ENCODE assay signal across 17 cellular contexts in genomic region chr7:100942038-100942774, GRCh38. TPM values are rescaled to one million over a fixed set of nuclear protein-coding genes. Genes with fewer than 3 reads are reported as not detected.
DNase-seq lines count a peak whose midpoint lies in the region; ATAC-seq and TF ChIP-seq lines count a peak whose summit lies in the region.
"Had no signal": no experiment of that assay in that cellular context is flagged by ENCODE, and none has a peak within 500 bp of the region (broad histone marks: within the 10 kb centered on the region; RNA-seq: fewer than 3 reads in every experiment).

No MANE protein-coding gene starts in this region.

- TF ChIP-seq CTCF in BJ (IDR thresholded peaks at IDR 0.05; ENCODE audit: insufficient read depth, low read depth, low read length) = no peak
- no peak for TF ChIP-seq CTCF in SK-N-SH (IDR thresholded peaks at IDR 0.05)
- TF ChIP-seq CTCF in GM23338 (conservative IDR thresholded peaks at IDR 0.05; ENCODE audit: low read depth in 2 of 2) = no peak

- H3K27me3 Mint-ChIP-seq in GM23338 (ENCODE audit: insufficient read depth, low read depth, poor library complexity) = peaks cover 10% of the 10 kb centered on the region
- peaks cover 2 to 28% (median 18%) of the 10 kb centered on the region in 5 donors for H3K27me3 Mint-ChIP-seq in naive thymus-derived CD4-positive, alpha-beta T cell
- peaks cover 6% of the 10 kb centered on the region for H3K27me3 Mint-ChIP-seq in T-helper 2 cell treated with Interferon-gamma antibody and Interleukin-4, amounts not matched to agents 5 μg/mL and 100 μg/mL, for 36 hours (ENCODE audit: low read depth)

- no peaks in the 10 kb centered on the region for H3K9me2 ChIP-seq in SK-N-SH
- no peaks in the 10 kb centered on the region for H3K9me2 ChIP-seq in GM23338 (ENCODE audit: insufficient read depth)

- H3K9me3 ChIP-seq in SK-N-SH = no peaks in the 10 kb centered on the region
- H3K9me3 ChIP-seq in naive thymus-derived CD4-positive, alpha-beta T cell (ENCODE audit: control insufficient read depth in 2 of 3, low read length in 3 of 3) = no peaks in the 10 kb centered on the region

- H3K27me3 ChIP-seq in BJ (ENCODE audit: control insufficient read depth, insufficient read depth, low read length) (peaks cover 3% of the 10 kb centered on the region; the same call in 1 of the 2 replicates), SK-N-SH (ENCODE audit: insufficient read depth) (peaks cover 46% of the 10 kb centered on the region), GM23338 (ENCODE audit: insufficient read depth) (no peaks in the 10 kb centered on the region)
- no peaks in the 10 kb centered on the region for H3K27me3 ChIP-seq in naive thymus-derived CD4-positive, alpha-beta T cell (ENCODE audit: control insufficient read depth in 2 of 2, insufficient read depth in 2 of 2, low read length in 2 of 2)
- H3K27me3 ChIP-seq: foreskin keratinocyte had no signal

- H3K4me3 Mint-ChIP-seq in GM23338 = no peak overlapping the region
- no peak overlapping the region for H3K4me3 Mint-ChIP-seq in naive thymus-derived CD4-positive, alpha-beta T cell
- no peak overlapping the region for H3K4me3 Mint-ChIP-seq in T-helper 2 cell treated with Interferon-gamma antibody and Interleukin-4, amounts not matched to agents 5 μg/mL and 100 μg/mL, for 36 hours

- 38% methylated on average over 9 of the region's 9 CpGs for WGBS in SK-N-SH (ENCODE audit: low lambda C conversion rate)

- TF ChIP-seq RAD21 in SK-N-SH (IDR thresholded peaks at IDR 0.05; ENCODE audit: low read length) = no peak

- no peaks in the 10 kb centered on the region for H3K36me3 ChIP-seq in BJ (ENCODE audit: control insufficient read depth, insufficient read depth, low read length)
- H3K36me3 ChIP-seq in SK-N-SH (replicated peaks in 1 of 2; ENCODE audit: control insufficient read depth in 1 of 2, insufficient read depth in 2 of 2, low read length in 1 of 2) = no peaks in the 10 kb centered on the region
- no peaks in the 10 kb centered on the region for H3K36me3 ChIP-seq in GM23338 (ENCODE audit: insufficient read depth)
- H3K36me3 ChIP-seq in naive thymus-derived CD4-positive, alpha-beta T cell (ENCODE audit: control insufficient read depth in 2 of 3, insufficient read depth in 3 of 3, low read length in 3 of 3) = no peaks in the 10 kb centered on the region

- ATAC-seq in left colon (peak; percentile 89), GM23338 (no peak), GM19395 (IDR thresholded peaks at IDR 0.05; ENCODE audit: unreplicated experiment) (no peak)
- ATAC-seq in naive thymus-derived CD4-positive, alpha-beta T cell = no peak
- ATAC-seq: foreskin keratinocyte; stimulated activated naive CD8-positive, alpha-beta T cell treated with anti-CD3 and anti-CD28 coated beads, Interleukin-15, Interleukin-2, amounts not matched to agents 100 U/mL and 50 U/mL, for 24 hours had no signal

- no peak overlapping the region for H3K27ac Mint-ChIP-seq in GM23338
- H3K27ac Mint-ChIP-seq in naive thymus-derived CD4-positive, alpha-beta T cell = no peak overlapping the region
- no peak overlapping the region for H3K27ac Mint-ChIP-seq in T-helper 2 cell treated with Interferon-gamma antibody and Interleukin-4, amounts not matched to agents 5 μg/mL and 100 μg/mL, for 36 hours

- CTCF ChIA-PET in BJ (lab: Yijun Ruan, JAX) = no interaction called here
- CTCF ChIA-PET in SK-N-SH (lab: Yijun Ruan, JAX) = interaction anchor here (0.9 to 2.9 kb wide), 5 partner anchors 48 to 373 kb away, joined by 3 to 9 read pairs (median 3); no protein-coding TSS in a partner anchor
- CTCF ChIA-PET in naive thymus-derived CD4-positive, alpha-beta T cell (lab: Charles Lee) = no interaction called here

- H3K4me3 ChIP-seq in BJ (ENCODE audit: low read depth, low read length) (no peak overlapping the region), SK-N-SH (ENCODE audit: low read depth in 2 of 2, low read length in 1 of 2) (peak overlapping the region in 1 of 2 experiments; percentile 6; a peak in 1 of 4 replicates), GM23338 (no peak overlapping the region)
- H3K4me3 ChIP-seq in naive thymus-derived CD4-positive, alpha-beta T cell (ENCODE audit: low read length) = no peak overlapping the region

- H3K79me2 ChIP-seq in SK-N-SH (ENCODE audit: insufficient read depth) = no peaks in the 10 kb centered on the region
- no peaks in the 10 kb centered on the region for H3K79me2 ChIP-seq in GM23338 (replicated peaks; ENCODE audit: insufficient read depth)

- intact Hi-C loops in left colon (cut with DNase I, micrococcal nuclease) = no loop called here
- intact Hi-C loops in naive thymus-derived CD4-positive, alpha-beta T cell (cut with micrococcal nuclease) = no loop called here

- peaks cover 20% of the 10 kb centered on the region for H3K4me1 Mint-ChIP-seq in GM23338
- H3K4me1 Mint-ChIP-seq in naive thymus-derived CD4-positive, alpha-beta T cell = no peaks in the 10 kb centered on the region
- H3K4me1 Mint-ChIP-seq in T-helper 2 cell treated with Interferon-gamma antibody and Interleukin-4, amounts not matched to agents 5 μg/mL and 100 μg/mL, for 36 hours (ENCODE audit: low read depth) = no peaks in the 10 kb centered on the region

- no peaks in the 10 kb centered on the region for H4K20me1 ChIP-seq in SK-N-SH (ENCODE audit: insufficient read depth)
- no peaks in the 10 kb centered on the region for H4K20me1 ChIP-seq in GM23338 (replicated peaks; ENCODE audit: insufficient read depth)

- peak overlapping the region; percentile 38; the same call in 1 of the 2 replicates for H2AFZ ChIP-seq in SK-N-SH (ENCODE audit: low read depth)
- no peak overlapping the region for H2AFZ ChIP-seq in GM23338

- H3K9me3 Mint-ChIP-seq in GM23338 = peaks cover 30% of the 10 kb centered on the region
- H3K9me3 Mint-ChIP-seq in naive thymus-derived CD4-positive, alpha-beta T cell = peaks cover 0 to 25% (median 9%) of the 10 kb centered on the region in 11 donors
- peaks cover 10% of the 10 kb centered on the region for H3K9me3 Mint-ChIP-seq in T-helper 2 cell treated with Interferon-gamma antibody and Interleukin-4, amounts not matched to agents 5 μg/mL and 100 μg/mL, for 36 hours

- H3K36me3 Mint-ChIP-seq in GM23338 (ENCODE audit: low read depth) = peaks cover 18% of the 10 kb centered on the region
- peaks cover 0 to 5% (median 0%) of the 10 kb centered on the region in 5 donors for H3K36me3 Mint-ChIP-seq in naive thymus-derived CD4-positive, alpha-beta T cell
- no peaks in the 10 kb centered on the region for H3K36me3 Mint-ChIP-seq in T-helper 2 cell treated with Interferon-gamma antibody and Interleukin-4, amounts not matched to agents 5 μg/mL and 100 μg/mL, for 36 hours (ENCODE audit: low read depth)

- peak; percentile 27 for DNase-seq in BJ (ENCODE audit: low read depth)
- DNase-seq in HT-29 (ENCODE audit: low spot score) = peak; percentile 91
- no peak for DNase-seq in SK-N-SH
- DNase-seq in left colon = peak in 1 of 2 donors; percentile 13
- DNase-seq in GM23338 (ENCODE audit: low spot score) = no peak
- no peak for DNase-seq in naive thymus-derived CD4-positive, alpha-beta T cell
- DNase-seq in T-helper 2 cell treated with Interferon-gamma antibody and Interleukin-4, amounts not matched to agents 5 μg/mL and 100 μg/mL, for 36 hours (ENCODE audit: low spot score) = no peak
- DNase-seq: activated CD4-positive, CD25-positive, alpha-beta regulatory T cell treated with anti-CD3 and anti-CD28 coated beads, Interleukin-2, amount 50 U/mL, for 72 hours; activated T-cell treated with anti-CD3 and anti-CD28 coated beads, Interleukin-2, amount 50 U/mL, for 1 hour; cortex of kidney; foreskin keratinocyte; NCI-H526 treated with DMSO at 0.1 percent for 48 hours; retina; stimulated activated CD4-positive, alpha-beta T cell treated with anti-CD3 and anti-CD28 coated beads, Interleukin-4, amount 100 ng/mL, for 1 hour; stimulated activated naive CD8-positive, alpha-beta T cell treated with anti-CD3 and anti-CD28 coated beads, Interleukin-15, Interleukin-2, amounts not matched to agents 100 U/mL and 50 U/mL, for 24 hours had no signal

- H3K27ac ChIP-seq in SK-N-SH (ENCODE audit: low read depth in 2 of 2, low read length in 1 of 2) = no peak overlapping the region
- H3K27ac ChIP-seq in GM23338 (ENCODE audit: low read depth) = no peak overlapping the region
- no peak overlapping the region for H3K27ac ChIP-seq in naive thymus-derived CD4-positive, alpha-beta T cell (ENCODE audit: low read depth, low read length)
- H3K27ac ChIP-seq: foreskin keratinocyte had no signal

- no peak for TF ChIP-seq EP300 in SK-N-SH (IDR thresholded peaks at IDR 0.05; ENCODE audit: borderline replicate concordance in 1 of 2, low read depth in 1 of 2, low read length in 1 of 2)

- H3K4me1 ChIP-seq in SK-N-SH (ENCODE audit: control insufficient read depth in 1 of 2, insufficient read depth in 2 of 2, low read depth in 1 of 2, low read length in 1 of 2) (no peaks in the 10 kb centered on the region), GM23338 (ENCODE audit: insufficient read depth) (peaks cover 16% of the 10 kb centered on the region)
- no peaks in the 10 kb centered on the region for H3K4me1 ChIP-seq in naive thymus-derived CD4-positive, alpha-beta T cell (ENCODE audit: control insufficient read depth in 2 of 2, insufficient read depth in 2 of 2, low read length in 2 of 2)
- H3K4me1 ChIP-seq: foreskin keratinocyte had no signal

- H3F3A ChIP-seq in SK-N-SH (replicated peaks; ENCODE audit: insufficient read depth) (no peaks in the 10 kb centered on the region), GM23338 (replicated peaks; ENCODE audit: low read depth) (no peaks in the 10 kb centered on the region)

- H3K4me2 ChIP-seq in SK-N-SH (peak overlapping the region; percentile 46), GM23338 (no peak overlapping the region)

- H3K9ac ChIP-seq in SK-N-SH = no peak overlapping the region

- POLR2A ChIA-PET in BJ (lab: Charles Lee) (no interaction called here), SK-N-SH (lab: Yijun Ruan, JAX) (no interaction called here)
- POLR2A ChIA-PET in naive thymus-derived CD4-positive, alpha-beta T cell (lab: Charles Lee) = no interaction called here

RNA-seq across cellular contexts. Expression of gene MUC3A, which starts 7.1 kb away (rescaled TPM):
- polyA plus RNA-seq in BJ (2011; rRNA removed) (not detected in 2 replicates), SK-N-SH (2012; rRNA removed) (0.03 and 0.11 TPM in 2 replicates), GM23338 (2016; fragmentation: Nextera tagmentation; extraction: Ambion mirVana) (44.4 and 45.7 TPM in 2 replicates)
- 0.05 TPM in 1 of 2 replicates, not detected in the other for polyA minus RNA-seq in BJ (2011; rRNA and poly(A)+ RNA removed)
- 6.9 and 7.3 TPM in 2 replicates for total RNA-seq in HT-29 (2014; rRNA removed; shearing (Covaris generic))
- polyA plus RNA-seq in SK-N-SH (2012; cell fraction: cytosol; rRNA removed) = 0.03 TPM in 1 of 2 replicates, not detected in the other
- 0.05 TPM in 1 of 2 replicates, not detected in the other for polyA plus RNA-seq in SK-N-SH (2012; cell fraction: nucleus; rRNA removed)
- total RNA-seq in left colon = 100 to 1,000 TPM; 144 to 185 TPM
- total RNA-seq in GM23338 (2014; rRNA removed; shearing (Covaris generic)) = 16.3 and 19.1 TPM in 2 replicates
- total RNA-seq in naive thymus-derived CD4-positive, alpha-beta T cell = not detected
- not detected for polyA plus RNA-seq in naive thymus-derived CD4-positive, alpha-beta T cell
- total RNA-seq: myocyte had no signal

RNA-seq across cellular contexts. Expression of gene MUC12, which starts 27.2 kb away (rescaled TPM):
- polyA plus RNA-seq in BJ (2011; rRNA removed) (0.89 and 2.0 TPM in 2 replicates), SK-N-SH (2012; rRNA removed) (0.18 TPM in 1 of 2 replicates, not detected in the other), GM23338 (2016; fragmentation: Nextera tagmentation; extraction: Ambion mirVana) (18.0 and 21.4 TPM in 2 replicates)
- 0.26 TPM in 1 of 2 replicates, not detected in the other for polyA minus RNA-seq in BJ (2011; rRNA and poly(A)+ RNA removed)
- total RNA-seq in HT-29 (2014; rRNA removed; shearing (Covaris generic)) = 19.2 and 29.8 TPM in 2 replicates
- polyA plus RNA-seq in SK-N-SH (2012; cell fraction: cytosol; rRNA removed) = 0.09 and 0.12 TPM in 2 replicates
- polyA plus RNA-seq in SK-N-SH (2012; cell fraction: nucleus; rRNA removed) = 0.24 and 0.53 TPM in 2 replicates
- 1,000 to 10,000 TPM in 1 of 2 donors, 100 to 1,000 TPM in 1; 428 to 2,027 TPM for total RNA-seq in left colon
- total RNA-seq in GM23338 (2014; rRNA removed; shearing (Covaris generic)) = 3.8 and 4.6 TPM in 2 replicates
- not detected for total RNA-seq in naive thymus-derived CD4-positive, alpha-beta T cell
- not detected for polyA plus RNA-seq in naive thymus-derived CD4-positive, alpha-beta T cell
- total RNA-seq: myocyte had no signal

RNA-seq across cellular contexts. Expression of gene ACHE, which starts 46.5 kb away (rescaled TPM):
- polyA plus RNA-seq in BJ (2011; rRNA removed) (0.05 and 0.22 TPM in 2 replicates), SK-N-SH (2012; rRNA removed) (1.8 and 2.1 TPM in 2 replicates), GM23338 (2016; fragmentation: Nextera tagmentation; extraction: Ambion mirVana) (3.6 and 3.9 TPM in 2 replicates)
- polyA minus RNA-seq in BJ (2011; rRNA and poly(A)+ RNA removed) = 0.21 TPM in 1 of 2 replicates, not detected in the other
- total RNA-seq in HT-29 (2014; rRNA removed; shearing (Covaris generic)) = 0.13 and 1.1 TPM in 2 replicates
- polyA plus RNA-seq in SK-N-SH (2012; cell fraction: cytosol; rRNA removed) = 0.51 and 0.93 TPM in 2 replicates
- polyA plus RNA-seq in SK-N-SH (2012; cell fraction: nucleus; rRNA removed) = 8.7 and 13.0 TPM in 2 replicates
- total RNA-seq in left colon = 10 to 100 TPM; 18.4 to 29.2 TPM
- 1.5 and 3.7 TPM in 2 replicates for total RNA-seq in GM23338 (2014; rRNA removed; shearing (Covaris generic))
- total RNA-seq in naive thymus-derived CD4-positive, alpha-beta T cell = under 1 TPM in 3 of 5 experiments, not detected in 2; 0.11 to 0.32 (median 0.22) TPM
- not detected for polyA plus RNA-seq in naive thymus-derived CD4-positive, alpha-beta T cell

RNA-seq across cellular contexts. Expression of gene UFSP1, which starts 52.7 kb away (rescaled TPM):
- 1.1 and 2.0 TPM in 2 replicates for polyA plus RNA-seq in BJ (2011; rRNA removed)
- 1.0 and 1.6 TPM in 2 replicates for polyA minus RNA-seq in BJ (2011; rRNA and poly(A)+ RNA removed)
- total RNA-seq in HT-29 (2014; rRNA removed; shearing (Covaris generic)) = 30.4 and 31.0 TPM in 2 replicates
- 4.5 and 5.6 TPM in 2 replicates for polyA plus RNA-seq in SK-N-SH (2012; rRNA removed)
- 2.4 and 3.4 TPM in 2 replicates for polyA plus RNA-seq in SK-N-SH (2012; cell fraction: cytosol; rRNA removed)
- 5.8 and 8.4 TPM in 2 replicates for polyA plus RNA-seq in SK-N-SH (2012; cell fraction: nucleus; rRNA removed)
- total RNA-seq in left colon = 1 to 10 TPM; 2.2 to 2.7 TPM
- total RNA-seq in GM23338 (2014; rRNA removed; shearing (Covaris generic)) = 11.5 and 11.8 TPM in 2 replicates
- polyA plus RNA-seq in GM23338 (2016; fragmentation: Nextera tagmentation; extraction: Ambion mirVana) = 2.0 and 4.1 TPM in 2 replicates
- total RNA-seq in naive thymus-derived CD4-positive, alpha-beta T cell = 10 to 100 TPM in 1 of 5 experiments, 1 to 10 TPM in 4; 2.1 to 11.1 (median 3.5) TPM
- 1 to 10 TPM in 1 of 2 donors, under 1 TPM in 1; 0.99 to 1.9 TPM for polyA plus RNA-seq in naive thymus-derived CD4-positive, alpha-beta T cell

Comparison
In these comparisons a context has a peak if more than half of its experiments do, and no peak if none do; other contexts are left out.
1. DNase-seq: peak in BJ (single experiment) and HT-29 (single experiment); none in SK-N-SH (single experiment), GM23338 (single experiment), naive thymus-derived CD4-positive, alpha-beta T cell (0 of 9) and T-helper 2 cell treated with Interferon-gamma antibody and Interleukin-4, amounts not matched to agents 5 μg/mL and 100 μg/mL, for 36 hours (single experiment).
2. RNA of gene MUC12, which starts 27.2 kb away (total RNA-seq): 428 to 2,027 TPM in left colon; 19.2 to 29.8 TPM in HT-29, 3.8 to 4.6 TPM in GM23338 and not detected in naive thymus-derived CD4-positive, alpha-beta T cell; every median in the first group is over 10 times any median in the second.